ENCODE assay signal across 10 cellular contexts in genomic region chr12:106754331-106754730, GRCh38.
"Had no signal": no experiment of that assay in that cellular context is flagged by ENCODE, and none has a peak within 500 bp of the region (broad histone marks: within the 10 kb centered on the region; RNA-seq: fewer than 3 reads in every experiment).

No MANE protein-coding gene starts in this region.

- H3K9me3 Mint-ChIP-seq: activated naive CD4-positive, alpha-beta T cell treated with anti-CD3 and anti-CD28 coated beads, Interleukin-2, amount 50 U/mL, for 24 hours had no signal

- H3K27ac Mint-ChIP-seq: activated naive CD4-positive, alpha-beta T cell treated with anti-CD3 and anti-CD28 coated beads, Interleukin-2, amount 50 U/mL, for 24 hours; neural progenitor cell had no signal

- H3K4me3 ChIP-seq: ascending aorta, dorsolateral prefrontal cortex, neural progenitor cell had no signal

- H3K27me3 ChIP-seq: ascending aorta, dorsolateral prefrontal cortex, neural progenitor cell had no signal

- H3K27me3 Mint-ChIP-seq: activated naive CD4-positive, alpha-beta T cell treated with anti-CD3 and anti-CD28 coated beads, Interleukin-2, amount 50 U/mL, for 24 hours had no signal

- H3K36me3 ChIP-seq: ascending aorta, neural progenitor cell had no signal

- H3K4me3 Mint-ChIP-seq: neural progenitor cell had no signal

- H3K4me1 ChIP-seq: ascending aorta had no signal

- H3K9ac ChIP-seq: neural progenitor cell, parathyroid adenoma had no signal

- H3K27ac ChIP-seq: ascending aorta, dorsolateral prefrontal cortex, neural progenitor cell, parathyroid adenoma had no signal

- H3K9me3 ChIP-seq: ascending aorta had no signal

- H2AFZ ChIP-seq: neural progenitor cell, parathyroid adenoma had no signal

- H3K4me2 ChIP-seq: neural progenitor cell had no signal

- DNase-seq: dorsolateral prefrontal cortex; kidney glomerular epithelial cell; retina; stimulated activated CD4-positive, alpha-beta T cell treated with anti-CD3 and anti-CD28 coated beads, Interleukin-4, amount 100 ng/mL, for 1 hour; SW 1271; T-helper 9 cell had no signal

- H3K79me2 ChIP-seq: parathyroid adenoma had no signal
